In genomic region chr1:210456731-210457130, GRCh38 we compare ENCODE assay signal across 25 cellular contexts.
"Had no signal": no experiment of that assay in that cellular context is flagged by ENCODE, and none has a peak within 500 bp of the region (broad histone marks: within the 10 kb centered on the region; RNA-seq: fewer than 3 reads in every experiment).

No MANE protein-coding gene starts in this region.

- H3K36me3 ChIP-seq: neutrophil, tibial nerve had no signal

- H3K4me1 ChIP-seq: testis, tibial nerve had no signal

- H3K9me3 ChIP-seq: neutrophil, testis, tibial nerve had no signal

- FAIRE-seq: endothelial cell of umbilical vein, kidney had no signal

- H3K27ac ChIP-seq: coronary artery, hepatocyte, neutrophil, skin epidermis, testis, tibial nerve had no signal

- H3K4me2 ChIP-seq: hepatocyte had no signal

- DNase-seq: effector CD4-positive, alpha-beta T cell; endodermal cell; erythroblast; foreskin melanocyte; head of caudate nucleus; kidney; left colon; left ventricle myocardium superior; mesenchymal stem cell; midbrain; naive thymus-derived CD8-positive, alpha-beta T cell; posterior cingulate gyrus; stimulated activated CD4-positive, alpha-beta T cell treated with anti-CD3 and anti-CD28 coated beads, Interleukin-2, amount 100 ng/mL, for 24 hours; stimulated activated CD4-positive, alpha-beta T cell treated with anti-CD3 and anti-CD28 coated beads, Interleukin-4, amount 100 ng/mL, for 4 hours; stimulated activated naive B cell treated with anti-CD40 and anti-IgM and Interleukin-4, amounts not matched to agents 10 μg/mL and 1 μg/mL and 100 μg/mL, for 72 hours; stimulated activated naive CD8-positive, alpha-beta T cell treated with anti-CD3 and anti-CD28 coated beads, Interleukin-15, amount 100 ng/mL, for 72 hours; testis had no signal

- ATAC-seq: left colon; left ventricle myocardium superior; naive thymus-derived CD8-positive, alpha-beta T cell; sciatic nerve; stimulated activated naive B cell treated with anti-CD40 and anti-IgM and Interleukin-4, amounts not matched to agents 10 μg/mL and 1 μg/mL and 100 μg/mL, for 72 hours had no signal

- H3K27me3 ChIP-seq: hepatocyte, neutrophil, testis, tibial nerve had no signal

- H2AFZ ChIP-seq: hepatocyte had no signal

- H3K79me2 ChIP-seq: hepatocyte had no signal

- H3K4me3 ChIP-seq: coronary artery, hepatocyte, lung, skin epidermis, testis, tibial nerve had no signal
